Comparison of ENCODE assay signal across 1 cellular context in the genomic region with DNA sequence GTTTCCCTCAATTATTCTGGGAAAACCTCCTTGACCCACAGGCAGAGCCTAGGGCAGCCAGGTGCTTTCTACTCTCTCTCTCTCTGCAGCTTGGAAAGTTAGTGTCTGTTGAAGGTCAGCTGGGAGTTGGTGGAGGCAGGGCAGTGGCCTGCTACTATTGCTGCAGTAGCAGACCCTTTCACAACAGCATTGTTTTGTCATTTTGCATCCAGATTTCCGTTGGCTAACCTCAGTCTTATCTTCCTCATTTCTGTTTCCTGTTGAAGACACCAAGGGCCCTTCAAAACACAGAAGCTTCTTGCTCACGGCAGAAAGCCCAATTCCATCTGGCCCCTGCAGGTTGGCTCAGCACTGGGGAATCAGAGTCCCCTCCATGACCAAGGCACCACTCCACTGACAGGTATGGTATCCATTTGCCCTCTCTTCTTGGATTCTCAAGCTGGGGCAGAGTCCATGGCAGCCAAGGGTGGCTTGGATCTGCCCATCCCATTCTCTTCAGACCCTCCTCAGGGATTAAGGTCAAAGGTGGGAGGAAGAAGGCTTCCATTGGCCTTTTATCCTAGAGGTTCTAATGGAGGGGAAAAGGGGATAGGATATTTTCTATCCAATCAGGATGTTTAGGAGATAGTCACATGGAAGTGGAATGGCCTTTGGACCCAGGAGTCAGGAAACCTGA.
A peak's percentile ranks its signal among the peaks of the same experiment; 100 is the strongest.
TF ChIP-seq lines count a peak whose summit lies in the region.

No MANE protein-coding gene starts in this region.

TF ChIP-seq in K562, 482 proteins besides CTCF, POLR2A, EP300 and RAD21 (continued from another document and continues in another):
- TF ChIP-seq, protein P1, sequence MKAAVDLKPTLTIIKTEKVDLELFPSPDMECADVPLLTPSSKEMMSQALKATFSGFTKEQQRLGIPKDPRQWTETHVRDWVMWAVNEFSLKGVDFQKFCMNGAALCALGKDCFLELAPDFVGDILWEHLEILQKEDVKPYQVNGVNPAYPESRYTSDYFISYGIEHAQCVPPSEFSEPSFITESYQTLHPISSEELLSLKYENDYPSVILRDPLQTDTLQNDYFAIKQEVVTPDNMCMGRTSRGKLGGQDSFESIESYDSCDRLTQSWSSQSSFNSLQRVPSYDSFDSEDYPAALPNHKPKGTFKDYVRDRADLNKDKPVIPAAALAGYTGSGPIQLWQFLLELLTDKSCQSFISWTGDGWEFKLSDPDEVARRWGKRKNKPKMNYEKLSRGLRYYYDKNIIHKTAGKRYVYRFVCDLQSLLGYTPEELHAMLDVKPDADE (conservative IDR thresholded peaks at IDR 0.05; ENCODE audit: control insufficient read depth, low read depth, low read length), result no peak
- TF ChIP-seq, protein P2, sequence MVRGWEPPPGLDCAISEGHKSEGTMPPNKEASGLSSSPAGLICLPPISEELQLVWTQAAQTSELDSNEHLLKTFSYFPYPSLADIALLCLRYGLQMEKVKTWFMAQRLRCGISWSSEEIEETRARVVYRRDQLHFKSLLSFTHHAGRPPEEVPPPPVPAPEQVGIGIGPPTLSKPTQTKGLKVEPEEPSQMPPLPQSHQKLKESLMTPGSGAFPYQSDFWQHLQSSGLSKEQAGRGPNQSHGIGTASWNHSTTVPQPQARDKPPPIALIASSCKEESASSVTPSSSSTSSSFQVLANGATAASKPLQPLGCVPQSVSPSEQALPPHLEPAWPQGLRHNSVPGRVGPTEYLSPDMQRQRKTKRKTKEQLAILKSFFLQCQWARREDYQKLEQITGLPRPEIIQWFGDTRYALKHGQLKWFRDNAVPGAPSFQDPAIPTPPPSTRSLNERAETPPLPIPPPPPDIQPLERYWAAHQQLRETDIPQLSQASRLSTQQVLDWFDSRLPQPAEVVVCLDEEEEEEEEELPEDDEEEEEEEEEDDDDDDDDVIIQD (CRISPR knock-in tag; IDR thresholded peaks at IDR 0.05), result no peak
- TF ChIP-seq CHD2 (IDR thresholded peaks at IDR 0.05; ENCODE audit: low read depth, low read length) (no peak), ZNF165 (CRISPR knock-in tag; IDR thresholded peaks at IDR 0.05; ENCODE audit: borderline replicate concordance) (no peak), ZNF384 (IDR thresholded peaks at IDR 0.05; ENCODE audit: low read depth, low read length) (no peak), HMG20B (CRISPR knock-in tag; IDR thresholded peaks at IDR 0.05) (no peak), SREBF1 (IDR thresholded peaks at IDR 0.05; ENCODE audit: borderline replicate concordance, low read depth, low read length) (no peak), ZBTB1 (CRISPR knock-in tag; IDR thresholded peaks at IDR 0.05; ENCODE audit: borderline replicate concordance, low read depth) (peak; percentile 34; the same call in 1 of the 2 replicates), ZNF785 (CRISPR knock-in tag; IDR thresholded peaks at IDR 0.05) (no peak), SP1 (CRISPR knock-in tag; IDR thresholded peaks at IDR 0.05) (no peak), HSF4 (CRISPR knock-in tag; IDR thresholded peaks at IDR 0.05; ENCODE audit: borderline replicate concordance) (no peak), ZNF75A (CRISPR knock-in tag; IDR thresholded peaks at IDR 0.05) (no peak), ZNF644 (tag; IDR thresholded peaks at IDR 0.05; ENCODE audit: low read depth) (no peak), BRCA1 (IDR thresholded peaks at IDR 0.05) (no peak), BRCA1 (CRISPR knock-in tag; IDR thresholded peaks at IDR 0.05) (no peak), SMARCC2 (IDR thresholded peaks at IDR 0.05; ENCODE audit: low read depth) (no peak), SOX6 (IDR thresholded peaks at IDR 0.05) (peak; percentile 93), ZNF41 (CRISPR knock-in tag; conservative IDR thresholded peaks at IDR 0.05) (no peak), MAFF (IDR thresholded peaks at IDR 0.05; ENCODE audit: low read length) (no peak), ZFP30 (CRISPR knock-in tag; IDR thresholded peaks at IDR 0.05; ENCODE audit: borderline replicate concordance) (no peak), ZFP36 (IDR thresholded peaks at IDR 0.05; ENCODE audit: low read depth, low read length, partially characterized antibody) (no peak), NCOA1 (IDR thresholded peaks at IDR 0.05; ENCODE audit: low read depth) (peak; percentile 73), ARID2 (IDR thresholded peaks at IDR 0.05) (no peak), TAF7 (tag; IDR thresholded peaks at IDR 0.05) (no peak), ZNF431 (CRISPR knock-in tag; IDR thresholded peaks at IDR 0.05) (no peak), ZNF507 (tag; conservative IDR thresholded peaks at IDR 0.05) (no peak), ZNF3 (CRISPR knock-in tag; IDR thresholded peaks at IDR 0.05) (no peak), CBX2 (IDR thresholded peaks at IDR 0.05; ENCODE audit: insufficient read depth, low read length, poor library complexity, severe bottlenecking) (no peak), DPF2 (IDR thresholded peaks at IDR 0.05) (peak; percentile 65), ZC3H8 (IDR thresholded peaks at IDR 0.05) (no peak), RHOXF2B (CRISPR knock-in tag; conservative IDR thresholded peaks at IDR 0.05) (no peak), FOXP1 (CRISPR knock-in tag; IDR thresholded peaks at IDR 0.05) (no peak), SIX5 (IDR thresholded peaks at IDR 0.05; ENCODE audit: borderline replicate concordance in 1 of 2, insufficient read depth in 1 of 2, low read depth in 1 of 2, low read length in 2 of 2) (no peak), BCOR (IDR thresholded peaks at IDR 0.05) (no peak), CBX1 (IDR thresholded peaks at IDR 0.05; ENCODE audit: low read depth) (peak; percentile 84; the same call in 1 of the 2 replicates), U2AF2 (optimal IDR thresholded peaks at IDR 0.05; ENCODE audit: low read depth, low read length) (no peak), ZNF143 (CRISPR knock-in tag; IDR thresholded peaks at IDR 0.05) (no peak), NR3C1 (CRISPR knock-in tag; IDR thresholded peaks at IDR 0.05) (no peak), FIP1L1 (IDR thresholded peaks at IDR 0.05; ENCODE audit: low read depth, low read length, poor library complexity, severe bottlenecking) (no peak), ZC3H4 (CRISPR knock-in tag; IDR thresholded peaks at IDR 0.05; ENCODE audit: borderline replicate concordance) (no peak)
- TF ChIP-seq, protein P3, sequence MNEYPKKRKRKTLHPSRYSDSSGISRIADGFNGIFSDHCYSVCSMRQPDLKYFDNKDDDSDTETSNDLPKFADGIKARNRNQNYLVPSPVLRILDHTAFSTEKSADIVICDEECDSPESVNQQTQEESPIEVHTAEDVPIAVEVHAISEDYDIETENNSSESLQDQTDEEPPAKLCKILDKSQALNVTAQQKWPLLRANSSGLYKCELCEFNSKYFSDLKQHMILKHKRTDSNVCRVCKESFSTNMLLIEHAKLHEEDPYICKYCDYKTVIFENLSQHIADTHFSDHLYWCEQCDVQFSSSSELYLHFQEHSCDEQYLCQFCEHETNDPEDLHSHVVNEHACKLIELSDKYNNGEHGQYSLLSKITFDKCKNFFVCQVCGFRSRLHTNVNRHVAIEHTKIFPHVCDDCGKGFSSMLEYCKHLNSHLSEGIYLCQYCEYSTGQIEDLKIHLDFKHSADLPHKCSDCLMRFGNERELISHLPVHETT (CRISPR knock-in tag; conservative IDR thresholded peaks at IDR 0.05 in 1 of 2, IDR thresholded peaks at IDR 0.05 in 1 of 2), result peak in 1 of 2 experiments; percentile 65; a peak in 2 of 4 replicates
- TF ChIP-seq, protein P4, sequence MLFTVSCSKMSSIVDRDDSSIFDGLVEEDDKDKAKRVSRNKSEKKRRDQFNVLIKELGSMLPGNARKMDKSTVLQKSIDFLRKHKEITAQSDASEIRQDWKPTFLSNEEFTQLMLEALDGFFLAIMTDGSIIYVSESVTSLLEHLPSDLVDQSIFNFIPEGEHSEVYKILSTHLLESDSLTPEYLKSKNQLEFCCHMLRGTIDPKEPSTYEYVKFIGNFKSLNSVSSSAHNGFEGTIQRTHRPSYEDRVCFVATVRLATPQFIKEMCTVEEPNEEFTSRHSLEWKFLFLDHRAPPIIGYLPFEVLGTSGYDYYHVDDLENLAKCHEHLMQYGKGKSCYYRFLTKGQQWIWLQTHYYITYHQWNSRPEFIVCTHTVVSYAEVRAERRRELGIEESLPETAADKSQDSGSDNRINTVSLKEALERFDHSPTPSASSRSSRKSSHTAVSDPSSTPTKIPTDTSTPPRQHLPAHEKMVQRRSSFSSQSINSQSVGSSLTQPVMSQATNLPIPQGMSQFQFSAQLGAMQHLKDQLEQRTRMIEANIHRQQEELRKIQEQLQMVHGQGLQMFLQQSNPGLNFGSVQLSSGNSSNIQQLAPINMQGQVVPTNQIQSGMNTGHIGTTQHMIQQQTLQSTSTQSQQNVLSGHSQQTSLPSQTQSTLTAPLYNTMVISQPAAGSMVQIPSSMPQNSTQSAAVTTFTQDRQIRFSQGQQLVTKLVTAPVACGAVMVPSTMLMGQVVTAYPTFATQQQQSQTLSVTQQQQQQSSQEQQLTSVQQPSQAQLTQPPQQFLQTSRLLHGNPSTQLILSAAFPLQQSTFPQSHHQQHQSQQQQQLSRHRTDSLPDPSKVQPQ (CRISPR knock-in tag; IDR thresholded peaks at IDR 0.05; ENCODE audit: borderline replicate concordance), result no peak
- TF ChIP-seq, protein P5, sequence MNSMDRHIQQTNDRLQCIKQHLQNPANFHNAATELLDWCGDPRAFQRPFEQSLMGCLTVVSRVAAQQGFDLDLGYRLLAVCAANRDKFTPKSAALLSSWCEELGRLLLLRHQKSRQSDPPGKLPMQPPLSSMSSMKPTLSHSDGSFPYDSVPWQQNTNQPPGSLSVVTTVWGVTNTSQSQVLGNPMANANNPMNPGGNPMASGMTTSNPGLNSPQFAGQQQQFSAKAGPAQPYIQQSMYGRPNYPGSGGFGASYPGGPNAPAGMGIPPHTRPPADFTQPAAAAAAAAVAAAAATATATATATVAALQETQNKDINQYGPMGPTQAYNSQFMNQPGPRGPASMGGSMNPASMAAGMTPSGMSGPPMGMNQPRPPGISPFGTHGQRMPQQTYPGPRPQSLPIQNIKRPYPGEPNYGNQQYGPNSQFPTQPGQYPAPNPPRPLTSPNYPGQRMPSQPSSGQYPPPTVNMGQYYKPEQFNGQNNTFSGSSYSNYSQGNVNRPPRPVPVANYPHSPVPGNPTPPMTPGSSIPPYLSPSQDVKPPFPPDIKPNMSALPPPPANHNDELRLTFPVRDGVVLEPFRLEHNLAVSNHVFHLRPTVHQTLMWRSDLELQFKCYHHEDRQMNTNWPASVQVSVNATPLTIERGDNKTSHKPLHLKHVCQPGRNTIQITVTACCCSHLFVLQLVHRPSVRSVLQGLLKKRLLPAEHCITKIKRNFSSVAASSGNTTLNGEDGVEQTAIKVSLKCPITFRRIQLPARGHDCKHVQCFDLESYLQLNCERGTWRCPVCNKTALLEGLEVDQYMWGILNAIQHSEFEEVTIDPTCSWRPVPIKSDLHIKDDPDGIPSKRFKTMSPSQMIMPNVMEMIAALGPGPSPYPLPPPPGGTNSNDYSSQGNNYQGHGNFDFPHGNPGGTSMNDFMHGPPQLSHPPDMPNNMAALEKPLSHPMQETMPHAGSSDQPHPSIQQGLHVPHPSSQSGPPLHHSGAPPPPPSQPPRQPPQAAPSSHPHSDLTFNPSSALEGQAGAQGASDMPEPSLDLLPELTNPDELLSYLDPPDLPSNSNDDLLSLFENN (IDR thresholded peaks at IDR 0.05; ENCODE audit: low read depth in 2 of 2, low read length in 2 of 2), result peak in 1 of 2 experiments; percentile 80; a peak in 2 of 4 replicates
- TF ChIP-seq, protein P6, sequence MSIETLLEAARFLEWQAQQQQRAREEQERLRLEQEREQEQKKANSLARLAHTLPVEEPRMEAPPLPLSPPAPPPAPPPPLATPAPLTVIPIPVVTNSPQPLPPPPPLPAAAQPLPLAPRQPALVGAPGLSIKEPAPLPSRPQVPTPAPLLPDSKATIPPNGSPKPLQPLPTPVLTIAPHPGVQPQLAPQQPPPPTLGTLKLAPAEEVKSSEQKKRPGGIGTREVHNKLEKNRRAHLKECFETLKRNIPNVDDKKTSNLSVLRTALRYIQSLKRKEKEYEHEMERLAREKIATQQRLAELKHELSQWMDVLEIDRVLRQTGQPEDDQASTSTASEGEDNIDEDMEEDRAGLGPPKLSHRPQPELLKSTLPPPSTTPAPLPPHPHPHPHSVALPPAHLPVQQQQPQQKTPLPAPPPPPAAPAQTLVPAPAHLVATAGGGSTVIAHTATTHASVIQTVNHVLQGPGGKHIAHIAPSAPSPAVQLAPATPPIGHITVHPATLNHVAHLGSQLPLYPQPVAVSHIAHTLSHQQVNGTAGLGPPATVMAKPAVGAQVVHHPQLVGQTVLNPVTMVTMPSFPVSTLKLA (conservative IDR thresholded peaks at IDR 0.05), result peak in 1 of 2 experiments; percentile 37; a peak in 1 of 4 replicates
- TF ChIP-seq, protein P7, sequence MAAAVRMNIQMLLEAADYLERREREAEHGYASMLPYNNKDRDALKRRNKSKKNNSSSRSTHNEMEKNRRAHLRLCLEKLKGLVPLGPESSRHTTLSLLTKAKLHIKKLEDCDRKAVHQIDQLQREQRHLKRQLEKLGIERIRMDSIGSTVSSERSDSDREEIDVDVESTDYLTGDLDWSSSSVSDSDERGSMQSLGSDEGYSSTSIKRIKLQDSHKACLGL (CRISPR knock-in tag; IDR thresholded peaks at IDR 0.05; ENCODE audit: borderline replicate concordance, poor library complexity, severe bottlenecking), result no peak
- TF ChIP-seq, protein P8, sequence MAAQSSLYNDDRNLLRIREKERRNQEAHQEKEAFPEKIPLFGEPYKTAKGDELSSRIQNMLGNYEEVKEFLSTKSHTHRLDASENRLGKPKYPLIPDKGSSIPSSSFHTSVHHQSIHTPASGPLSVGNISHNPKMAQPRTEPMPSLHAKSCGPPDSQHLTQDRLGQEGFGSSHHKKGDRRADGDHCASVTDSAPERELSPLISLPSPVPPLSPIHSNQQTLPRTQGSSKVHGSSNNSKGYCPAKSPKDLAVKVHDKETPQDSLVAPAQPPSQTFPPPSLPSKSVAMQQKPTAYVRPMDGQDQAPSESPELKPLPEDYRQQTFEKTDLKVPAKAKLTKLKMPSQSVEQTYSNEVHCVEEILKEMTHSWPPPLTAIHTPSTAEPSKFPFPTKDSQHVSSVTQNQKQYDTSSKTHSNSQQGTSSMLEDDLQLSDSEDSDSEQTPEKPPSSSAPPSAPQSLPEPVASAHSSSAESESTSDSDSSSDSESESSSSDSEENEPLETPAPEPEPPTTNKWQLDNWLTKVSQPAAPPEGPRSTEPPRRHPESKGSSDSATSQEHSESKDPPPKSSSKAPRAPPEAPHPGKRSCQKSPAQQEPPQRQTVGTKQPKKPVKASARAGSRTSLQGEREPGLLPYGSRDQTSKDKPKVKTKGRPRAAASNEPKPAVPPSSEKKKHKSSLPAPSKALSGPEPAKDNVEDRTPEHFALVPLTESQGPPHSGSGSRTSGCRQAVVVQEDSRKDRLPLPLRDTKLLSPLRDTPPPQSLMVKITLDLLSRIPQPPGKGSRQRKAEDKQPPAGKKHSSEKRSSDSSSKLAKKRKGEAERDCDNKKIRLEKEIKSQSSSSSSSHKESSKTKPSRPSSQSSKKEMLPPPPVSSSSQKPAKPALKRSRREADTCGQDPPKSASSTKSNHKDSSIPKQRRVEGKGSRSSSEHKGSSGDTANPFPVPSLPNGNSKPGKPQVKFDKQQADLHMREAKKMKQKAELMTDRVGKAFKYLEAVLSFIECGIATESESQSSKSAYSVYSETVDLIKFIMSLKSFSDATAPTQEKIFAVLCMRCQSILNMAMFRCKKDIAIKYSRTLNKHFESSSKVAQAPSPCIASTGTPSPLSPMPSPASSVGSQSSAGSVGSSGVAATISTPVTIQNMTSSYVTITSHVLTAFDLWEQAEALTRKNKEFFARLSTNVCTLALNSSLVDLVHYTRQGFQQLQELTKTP (IDR thresholded peaks at IDR 0.05; ENCODE audit: low read depth in 1 of 2, partially characterized antibody in 2 of 2), result peak; percentile 89 to 97
- TF ChIP-seq, protein P9, sequence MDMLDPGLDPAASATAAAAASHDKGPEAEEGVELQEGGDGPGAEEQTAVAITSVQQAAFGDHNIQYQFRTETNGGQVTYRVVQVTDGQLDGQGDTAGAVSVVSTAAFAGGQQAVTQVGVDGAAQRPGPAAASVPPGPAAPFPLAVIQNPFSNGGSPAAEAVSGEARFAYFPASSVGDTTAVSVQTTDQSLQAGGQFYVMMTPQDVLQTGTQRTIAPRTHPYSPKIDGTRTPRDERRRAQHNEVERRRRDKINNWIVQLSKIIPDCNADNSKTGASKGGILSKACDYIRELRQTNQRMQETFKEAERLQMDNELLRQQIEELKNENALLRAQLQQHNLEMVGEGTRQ (CRISPR knock-in tag; IDR thresholded peaks at IDR 0.05), result no peak
